16 cellular contexts compared by ENCODE assay signal in genomic region chr14:70885343-70886014, GRCh38. TPM values are rescaled to one million over a fixed set of nuclear protein-coding genes. Genes with fewer than 3 reads are reported as not detected.
A peak's percentile ranks its signal among the peaks of the same experiment; 100 is the strongest.
DNase-seq lines count a peak whose midpoint lies in the region; ATAC-seq and TF ChIP-seq lines count a peak whose summit lies in the region.
"Had no signal": no experiment of that assay in that cellular context is flagged by ENCODE, and none has a peak within 500 bp of the region (broad histone marks: within the 10 kb centered on the region; RNA-seq: fewer than 3 reads in every experiment).

No MANE protein-coding gene starts in this region.

- H3K79me2 ChIP-seq in GM23338 (replicated peaks; ENCODE audit: insufficient read depth): no peaks in the 10 kb centered on the region

- H3K9me2 ChIP-seq in GM23338 (ENCODE audit: insufficient read depth): no peaks in the 10 kb centered on the region

- H3K9me3 Mint-ChIP-seq in CD4-positive, CD25-positive, alpha-beta regulatory T cell: no peaks in the 10 kb centered on the region
- no peaks in the 10 kb centered on the region for H3K9me3 Mint-ChIP-seq in GM23338
- H3K9me3 Mint-ChIP-seq in activated CD8-positive, alpha-beta T cell treated with anti-CD3 and anti-CD28 coated beads, Interleukin-2, amount 10 ng/mL, durations not matched to agents 7 days and 5 days (ENCODE audit: insufficient read depth): peaks cover 6% of the 10 kb centered on the region
- no peaks in the 10 kb centered on the region for H3K9me3 Mint-ChIP-seq in natural killer cell
- H3K9me3 Mint-ChIP-seq: activated B cell treated with CpG ODN at 0.5 μM for 24 hours, HFFc6 had no signal

- H3K36me3 Mint-ChIP-seq in CD4-positive, CD25-positive, alpha-beta regulatory T cell: no peaks in the 10 kb centered on the region
- H3K36me3 Mint-ChIP-seq in GM23338 (ENCODE audit: low read depth) (no peaks in the 10 kb centered on the region), natural killer cell (no peaks in the 10 kb centered on the region)
- no peaks in the 10 kb centered on the region for H3K36me3 Mint-ChIP-seq in activated CD8-positive, alpha-beta T cell treated with anti-CD3 and anti-CD28 coated beads, Interleukin-2, amount 10 ng/mL, durations not matched to agents 7 days and 5 days (ENCODE audit: low read depth)

- peak overlapping the region in 1 of 3 donors; percentile 96 for H3K27ac Mint-ChIP-seq in CD4-positive, CD25-positive, alpha-beta regulatory T cell
- no peak overlapping the region for H3K27ac Mint-ChIP-seq in GM23338
- peak overlapping the region; percentile 92 for H3K27ac Mint-ChIP-seq in activated CD8-positive, alpha-beta T cell treated with anti-CD3 and anti-CD28 coated beads, Interleukin-2, amount 10 ng/mL, durations not matched to agents 7 days and 5 days
- H3K27ac Mint-ChIP-seq in natural killer cell: peak overlapping the region; percentile 85 to 87
- H3K27ac Mint-ChIP-seq: HFFc6 had no signal

- no peak for DNase-seq in CD4-positive, CD25-positive, alpha-beta regulatory T cell
- DNase-seq in GM23338 (ENCODE audit: low spot score) (no peak), natural killer cell (no peak), putamen (ENCODE audit: low spot score) (no peak), posterior cingulate gyrus (no peak), foreskin keratinocyte (no peak), NCI-H128 (lab: John Stamatoyannopoulos, UW; ENCODE audit: unreplicated experiment) (no peak)
- DNase-seq in activated CD8-positive, alpha-beta T cell treated with anti-CD3 and anti-CD28 coated beads, Interleukin-2, amount 10 ng/mL, durations not matched to agents 7 days and 5 days: peak; percentile 35
- DNase-seq: activated B cell treated with CpG ODN at 0.5 μM for 24 hours, aorta, GDM1, HFFc6, midbrain, NCI-H774 had no signal

- POLR2A ChIA-PET in activated CD8-positive, alpha-beta T cell treated with anti-CD3 and anti-CD28 coated beads, Interleukin-2, amount 10 ng/mL, durations not matched to agents 7 days and 5 days (lab: Charles Lee): interaction anchor here (0.6 to 5.4 kb wide), 5 partner anchors 10 to 67 kb away, joined by 3 to 53 read pairs (median 5); partner anchors contain the start of gene PCNX1

- no peak overlapping the region for H3K4me2 ChIP-seq in GM23338

- H3K4me1 ChIP-seq in CD4-positive, CD25-positive, alpha-beta regulatory T cell (ENCODE audit: control insufficient read depth, insufficient read depth, low read length, poor library complexity, severe bottlenecking): peaks cover 45% of the 10 kb centered on the region
- H3K4me1 ChIP-seq in GM23338 (ENCODE audit: insufficient read depth) (peaks cover 12% of the 10 kb centered on the region), foreskin keratinocyte (peaks cover 40% of the 10 kb centered on the region)
- H3K4me1 ChIP-seq: SJSA1 had no signal

- no peaks in the 10 kb centered on the region for H4K20me1 ChIP-seq in GM23338 (replicated peaks; ENCODE audit: insufficient read depth)

- peak overlapping the region in 2 of 4 donors; percentile 62 to 78 for H3K4me3 Mint-ChIP-seq in CD4-positive, CD25-positive, alpha-beta regulatory T cell
- H3K4me3 Mint-ChIP-seq in GM23338: no peak overlapping the region
- H3K4me3 Mint-ChIP-seq in activated CD8-positive, alpha-beta T cell treated with anti-CD3 and anti-CD28 coated beads, Interleukin-2, amount 10 ng/mL, durations not matched to agents 7 days and 5 days: peak overlapping the region; percentile 64
- H3K4me3 Mint-ChIP-seq in natural killer cell: peak overlapping the region; percentile 32
- H3K4me3 Mint-ChIP-seq: HFFc6 had no signal

- H3K9me3 ChIP-seq in CD4-positive, CD25-positive, alpha-beta regulatory T cell (ENCODE audit: control insufficient read depth in 2 of 2, low read length in 2 of 2): no peaks in the 10 kb centered on the region
- H3K9me3 ChIP-seq: SJSA1, thoracic aorta had no signal

- H2AFZ ChIP-seq in GM23338: peak overlapping the region; percentile 78; the same call in 1 of the 2 replicates

- TF ChIP-seq CTCF in GM23338 (conservative IDR thresholded peaks at IDR 0.05; ENCODE audit: low read depth in 2 of 2) (no peak), natural killer cell (IDR thresholded peaks at IDR 0.05) (no peak), foreskin keratinocyte (conservative IDR thresholded peaks at IDR 0.05) (no peak)

- peak overlapping the region; percentile 70 for H3K27ac ChIP-seq in CD4-positive, CD25-positive, alpha-beta regulatory T cell (ENCODE audit: insufficient read depth, low read length, poor library complexity, severe bottlenecking)
- H3K27ac ChIP-seq in GM23338 (ENCODE audit: low read depth) (no peak overlapping the region), foreskin keratinocyte (no peak overlapping the region)
- H3K27ac ChIP-seq: SJSA1, thoracic aorta had no signal

- no peaks in the 10 kb centered on the region for H3K36me3 ChIP-seq in CD4-positive, CD25-positive, alpha-beta regulatory T cell (ENCODE audit: control insufficient read depth, insufficient read depth, low read length)
- no peaks in the 10 kb centered on the region for H3K36me3 ChIP-seq in GM23338 (ENCODE audit: insufficient read depth)
- H3K36me3 ChIP-seq: SJSA1, thoracic aorta had no signal

- H3K27me3 Mint-ChIP-seq in CD4-positive, CD25-positive, alpha-beta regulatory T cell: no peaks in the 10 kb centered on the region
- no peaks in the 10 kb centered on the region for H3K27me3 Mint-ChIP-seq in GM23338 (ENCODE audit: insufficient read depth, low read depth, poor library complexity)
- H3K27me3 Mint-ChIP-seq in activated CD8-positive, alpha-beta T cell treated with anti-CD3 and anti-CD28 coated beads, Interleukin-2, amount 10 ng/mL, durations not matched to agents 7 days and 5 days (ENCODE audit: low read depth): no peaks in the 10 kb centered on the region
- peaks cover 0 to 7% of the 10 kb centered on the region in 2 donors for H3K27me3 Mint-ChIP-seq in natural killer cell (ENCODE audit: low read depth in 2 of 2)
- H3K27me3 Mint-ChIP-seq: activated B cell treated with CpG ODN at 0.5 μM for 24 hours had no signal

- H3K27me3 ChIP-seq in CD4-positive, CD25-positive, alpha-beta regulatory T cell (ENCODE audit: control insufficient read depth, insufficient read depth, low read length): no peaks in the 10 kb centered on the region
- H3K27me3 ChIP-seq in GM23338 (ENCODE audit: insufficient read depth) (no peaks in the 10 kb centered on the region), foreskin keratinocyte (no peaks in the 10 kb centered on the region)
- H3K27me3 ChIP-seq: SJSA1 had no signal

- no peaks in the 10 kb centered on the region for H3F3A ChIP-seq in GM23338 (replicated peaks; ENCODE audit: low read depth)

- intact Hi-C loops in natural killer cell (cut with micrococcal nuclease) (loop anchor here (5.0 kb wide), 2 partner anchors 63 to 87 kb away; no protein-coding TSS in a partner anchor), posterior cingulate gyrus (cut with DNase I) (no loop called here)

- H3K4me3 ChIP-seq in CD4-positive, CD25-positive, alpha-beta regulatory T cell (ENCODE audit: low read depth, low read length): peak overlapping the region; percentile 43
- no peak overlapping the region for H3K4me3 ChIP-seq in GM23338
- H3K4me3 ChIP-seq: SJSA1, thoracic aorta had no signal

- CTCF ChIA-PET in activated CD8-positive, alpha-beta T cell treated with anti-CD3 and anti-CD28 coated beads, Interleukin-2, amount 10 ng/mL, durations not matched to agents 7 days and 5 days (lab: Charles Lee): interaction anchor here (1.3 to 8.7 kb wide), 11 partner anchors 8 to 80 kb away, joined by 3 to 187 read pairs (median 9); partner anchors contain the start of genes MAP3K9 and PCNX1

- H3K4me1 Mint-ChIP-seq in CD4-positive, CD25-positive, alpha-beta regulatory T cell: peaks cover 17 to 70% (median 57%) of the 10 kb centered on the region in 4 donors
- H3K4me1 Mint-ChIP-seq in GM23338: peaks cover 19% of the 10 kb centered on the region
- H3K4me1 Mint-ChIP-seq in activated CD8-positive, alpha-beta T cell treated with anti-CD3 and anti-CD28 coated beads, Interleukin-2, amount 10 ng/mL, durations not matched to agents 7 days and 5 days (ENCODE audit: low read depth): peaks cover 91% of the 10 kb centered on the region
- peaks cover 54 to 74% of the 10 kb centered on the region in 2 donors for H3K4me1 Mint-ChIP-seq in natural killer cell

- ATAC-seq in CD4-positive, CD25-positive, alpha-beta regulatory T cell (ENCODE audit: low read depth in 2 of 2): no peak
- ATAC-seq in GM23338: no peak
- no peak for ATAC-seq in activated CD8-positive, alpha-beta T cell treated with anti-CD3 and anti-CD28 coated beads, Interleukin-2, amount 10 ng/mL, durations not matched to agents 7 days and 5 days
- ATAC-seq in natural killer cell: no peak
- ATAC-seq in foreskin keratinocyte: no peak

TF ChIP-seq in GM23338, 12 proteins besides CTCF, POLR2A, EP300 and RAD21 (continues in another document):
- no peak for TF ChIP-seq EZH2phosphoT487 (IDR thresholded peaks at IDR 0.05; ENCODE audit: unreplicated experiment)

RNA-seq across cellular contexts. Expression of gene PCNX1, which starts 21.8 kb away (rescaled TPM):
- total RNA-seq in CD4-positive, CD25-positive, alpha-beta regulatory T cell: 202 TPM
- polyA plus RNA-seq in CD4-positive, CD25-positive, alpha-beta regulatory T cell: 10 to 100 TPM; 16.4 to 25.7 (median 20.3) TPM
- total RNA-seq in GM23338 (2014; rRNA removed; shearing (Covaris generic)): 53.1 and 59.9 TPM in 2 replicates
- polyA plus RNA-seq in GM23338 (2016; fragmentation: Nextera tagmentation; extraction: Ambion mirVana) (17.3 and 19.4 TPM in 2 replicates), foreskin keratinocyte (7.2 and 8.8 TPM in 2 replicates)
- total RNA-seq in activated CD8-positive, alpha-beta T cell treated with anti-CD3 and anti-CD28 coated beads, Interleukin-2, amount 10 ng/mL, durations not matched to agents 7 days and 5 days: 10 to 100 TPM; 67.8 to 68.9 TPM
- total RNA-seq in natural killer cell (100 to 1,000 TPM in 2 of 3 donors, 10 to 100 TPM in 1; 79.8 to 124 (median 119) TPM), foreskin keratinocyte (29.7 and 29.9 TPM in 2 replicates)
